Comparison of ENCODE assay signal across 24 cellular contexts in genomic region chr5:40973364-40974004, GRCh38.
"Had no signal": no experiment of that assay in that cellular context is flagged by ENCODE, and none has a peak within 500 bp of the region (broad histone marks: within the 10 kb centered on the region; RNA-seq: fewer than 3 reads in every experiment).

No MANE protein-coding gene starts in this region.

- DNase-seq: islet precursor cell; left ventricle myocardium inferior; mesendoderm; mucosa of descending colon; naive thymus-derived CD4-positive, alpha-beta T cell; ovary; posterior cingulate gyrus; retina; right cardiac atrium; sigmoid colon; small intestine; spleen; stimulated activated CD4-positive, alpha-beta T cell treated with anti-CD3 and anti-CD28 coated beads, Interleukin-4, amount 100 ng/mL, for 24 hours; stimulated activated naive CD4-positive, alpha-beta T cell; tibial artery; trophoblast cell; upper lobe of right lung had no signal

- H3K27me3 ChIP-seq: ovary, sigmoid colon, spleen, suprapubic skin, tibial artery, upper lobe of right lung had no signal

- FAIRE-seq: urothelium cell line had no signal

- ATAC-seq: mucosa of descending colon; naive thymus-derived CD4-positive, alpha-beta T cell; natural killer cell treated with Interleukin-12 subunit alpha and Interleukin-12 subunit beta and Interleukin-15 and Interleukin-18, amount 100 ng/mL, for 72 hours; right cardiac atrium; stimulated activated effector memory CD8-positive, alpha-beta T cell treated with anti-CD3 and anti-CD28 coated beads, Interleukin-12 subunit alpha, Interleukin-12 subunit beta, amount 100 ng/mL, for 72 hours; upper lobe of right lung had no signal

- H3K9me3 ChIP-seq: left ventricle myocardium inferior, mucosa of descending colon, ovary, prostate gland, sigmoid colon, spleen, suprapubic skin, thoracic aorta, tibial artery, upper lobe of right lung had no signal

- H3K27ac ChIP-seq: left ventricle myocardium inferior, ovary, prostate gland, sigmoid colon, spleen, suprapubic skin, thoracic aorta, tibial artery, upper lobe of right lung had no signal

- H3K36me3 ChIP-seq: ovary, prostate gland, sigmoid colon, suprapubic skin, thoracic aorta, tibial artery, upper lobe of right lung had no signal

- H3K4me3 ChIP-seq: left ventricle myocardium inferior, lung, mucosa of descending colon, ovary, prostate gland, sigmoid colon, spleen, suprapubic skin, thoracic aorta, tibial artery, upper lobe of right lung had no signal

- H3K4me1 ChIP-seq: left ventricle myocardium inferior, prostate gland, spleen, suprapubic skin, tibial artery, upper lobe of right lung had no signal
